Comparison of ENCODE assay signal across 8 cellular contexts in the genomic region with DNA sequence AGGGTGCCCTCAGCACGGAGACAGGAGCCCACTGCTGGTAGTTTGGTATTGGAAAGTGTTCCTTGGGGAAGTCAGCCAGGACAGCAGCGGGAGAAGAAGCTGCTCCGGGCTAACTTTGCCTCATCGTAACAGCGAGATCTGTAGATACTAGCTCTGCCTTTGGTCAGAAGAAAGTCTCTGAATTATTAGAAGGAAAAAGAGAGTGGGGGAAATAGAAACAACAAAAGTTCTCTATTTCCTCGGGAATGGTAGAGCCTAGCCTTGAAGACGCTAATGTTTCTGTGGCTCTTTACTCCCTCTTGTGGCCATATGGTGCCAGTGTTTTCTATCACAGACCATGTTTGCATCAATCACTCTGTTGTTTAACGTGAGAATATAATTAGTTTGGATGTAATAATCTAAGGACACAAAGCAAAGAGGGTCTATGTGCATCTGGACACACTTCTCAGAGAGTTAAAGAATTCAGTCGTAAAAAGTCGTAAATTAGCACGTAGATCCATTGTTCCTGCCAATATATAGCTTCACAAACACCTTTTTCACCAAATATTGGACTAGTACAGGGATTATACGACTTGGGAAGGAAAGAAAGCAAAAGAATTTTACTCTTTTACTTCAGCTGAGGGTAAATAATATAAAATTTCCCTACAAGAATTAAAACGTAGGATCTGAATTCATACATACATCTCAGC. TPM values are rescaled to one million over a fixed set of nuclear protein-coding genes. Genes with fewer than 3 reads are reported as not detected.
DNase-seq lines count a peak whose midpoint lies in the region; ATAC-seq and TF ChIP-seq lines count a peak whose summit lies in the region.

No MANE protein-coding gene starts in this region.

- TF ChIP-seq POLR2A in lower leg skin (IDR thresholded peaks at IDR 0.05), result no peak

- H3K4me3 Mint-ChIP-seq in stimulated activated memory B cell treated with anti-CD40 and anti-IgM and Interleukin-4, amounts not matched to agents 10 μg/mL and 1 μg/mL and 100 μg/mL, for 72 hours, result peak overlapping the region; percentile 93

- H3K36me3 Mint-ChIP-seq in stimulated activated memory B cell treated with anti-CD40 and anti-IgM and Interleukin-4, amounts not matched to agents 10 μg/mL and 1 μg/mL and 100 μg/mL, for 72 hours, result no peaks in the 10 kb centered on the region

- WGBS in lower leg skin, 2 donors, result 6 to 8% methylated on average over 13 of the region's 13 CpGs

- peak in 1 of 3 donors; percentile 57 for TF ChIP-seq CTCF in lower leg skin (IDR thresholded peaks at IDR 0.05)

- peak; percentile 66 for ATAC-seq in GM19025 (IDR thresholded peaks at IDR 0.05; ENCODE audit: low read depth, unreplicated experiment)
- ATAC-seq in HG03432 (IDR thresholded peaks at IDR 0.05; ENCODE audit: unreplicated experiment), result peak; percentile 74
- ATAC-seq in stimulated activated memory B cell treated with anti-CD40 and anti-IgM and Interleukin-4, amounts not matched to agents 10 μg/mL and 1 μg/mL and 100 μg/mL, for 72 hours, result peak; percentile 76

- DNase-seq in CD1c-positive myeloid dendritic cell (ENCODE audit: extremely low spot score), result peak; percentile 84
- DNase-seq in NCI-H446 treated with DMSO at 0.1 percent for 48 hours (lab: John Stamatoyannopoulos, UW), result peak; percentile 74
- DNase-seq in activated CD4-positive, alpha-beta T cell treated with anti-CD3 and anti-CD28 coated beads for 48 hours, result peak; percentile 55
- peak; percentile 35 for DNase-seq in effector CD8-positive, alpha-beta T cell (lab: John Stamatoyannopoulos, UW)
- DNase-seq in lower leg skin (ENCODE audit: low spot score in 2 of 2), result peak in 1 of 2 donors; percentile 71

- peaks cover 65% of the 10 kb centered on the region for H3K4me1 Mint-ChIP-seq in stimulated activated memory B cell treated with anti-CD40 and anti-IgM and Interleukin-4, amounts not matched to agents 10 μg/mL and 1 μg/mL and 100 μg/mL, for 72 hours

- H3K27me3 Mint-ChIP-seq in stimulated activated memory B cell treated with anti-CD40 and anti-IgM and Interleukin-4, amounts not matched to agents 10 μg/mL and 1 μg/mL and 100 μg/mL, for 72 hours, result no peaks in the 10 kb centered on the region

- peak overlapping the region; percentile 2 for H3K4me3 ChIP-seq in lower leg skin (ENCODE audit: low read depth, poor library complexity, severe bottlenecking)

- peak overlapping the region; percentile 92 for H3K27ac Mint-ChIP-seq in stimulated activated memory B cell treated with anti-CD40 and anti-IgM and Interleukin-4, amounts not matched to agents 10 μg/mL and 1 μg/mL and 100 μg/mL, for 72 hours

- H3K9me3 Mint-ChIP-seq in stimulated activated memory B cell treated with anti-CD40 and anti-IgM and Interleukin-4, amounts not matched to agents 10 μg/mL and 1 μg/mL and 100 μg/mL, for 72 hours, result peaks cover 3% of the 10 kb centered on the region

- intact Hi-C loops in lower leg skin (cut with DNase I; ENCODE audit: low total_unique reads), result loop anchor here (5.0 kb wide), 1 partner anchor 425 kb away; a partner anchor contains a TSS

RNA-seq across cellular contexts. Expression of a gene that starts 40.2 kb away (rescaled TPM):
- total RNA-seq in lower leg skin, result 100 to 1,000 TPM in 3 of 4 donors, 10 to 100 TPM in 1; 88.6 to 176 (median 132) TPM

RNA-seq across cellular contexts. Expression of a gene that starts 56.3 kb away (rescaled TPM):
- total RNA-seq in lower leg skin, result 10 to 100 TPM; 52.0 to 61.2 (median 54.7) TPM
